10 cellular contexts compared by ENCODE assay signal in genomic region chr3:154954750-154955149, GRCh38.
DNase-seq lines count a peak whose midpoint lies in the region; ATAC-seq and TF ChIP-seq lines count a peak whose summit lies in the region.
"Had no signal": no experiment of that assay in that cellular context is flagged by ENCODE, and none has a peak within 500 bp of the region (broad histone marks: within the 10 kb centered on the region; RNA-seq: fewer than 3 reads in every experiment).

No MANE protein-coding gene starts in this region.

- intact Hi-C loops in PC-3 (cut with micrococcal nuclease) (loop anchor here (1.0 to 5.0 kb wide), 2 partner anchors 197 to 369 kb away; no protein-coding TSS in a partner anchor), testis (cut with DNase I; ENCODE audit: low total_unique reads) (no loop called here)

- H3K9me3 ChIP-seq in PC-3 (ENCODE audit: low read length) = peaks cover 7% of the 10 kb centered on the region; the same call in 1 of the 2 replicates
- H3K9me3 ChIP-seq in testis = no peaks in the 10 kb centered on the region
- H3K9me3 ChIP-seq: A549 had no signal

- H3K9me2 ChIP-seq in PC-3 (replicated peaks; ENCODE audit: low read length) = no peaks in the 10 kb centered on the region

- BruUV-seq in PC-3 (replicated peaks; lab: Mats Ljungman, UMichigan) = no TSS peak

- H3F3A ChIP-seq in PC-3 (ENCODE audit: low read length, unreplicated experiment) = no peaks in the 10 kb centered on the region

- no peak overlapping the region for H3K9ac ChIP-seq in PC-3 (ENCODE audit: low read length)

- 35 to 38% methylated on average over 1 of the region's 1 CpG for WGBS in testis, 2 donors

- no peak overlapping the region for H3K27ac ChIP-seq in PC-3 (ENCODE audit: low read length)
- no peak overlapping the region for H3K27ac ChIP-seq in testis
- H3K27ac ChIP-seq: A549 had no signal

- no peaks in the 10 kb centered on the region for H3K27me3 ChIP-seq in PC-3 (ENCODE audit: low read length)
- H3K27me3 ChIP-seq in testis = no peaks in the 10 kb centered on the region

- DNase-seq in DMS53 (lab: John Stamatoyannopoulos, UW) (peak; percentile 29), DMS53 treated with DMSO at 0.1 percent for 48 hours (lab: John Stamatoyannopoulos, UW; ENCODE audit: unreplicated experiment) (no peak), PC-3 (peak; percentile 46), foreskin fibroblast (peak in 1 of 2 donors; percentile 74), testis (no peak), SHP77 treated with DMSO at 0.1 percent for 48 hours (lab: John Stamatoyannopoulos, UW) (no peak)
- DNase-seq: glutamatergic neuron had no signal

- ATAC-seq in PC-3 (peak; percentile 49), GM21515 (IDR thresholded peaks at IDR 0.05; ENCODE audit: unreplicated experiment) (no peak), GM18909 (IDR thresholded peaks at IDR 0.05; ENCODE audit: poor library complexity, unreplicated experiment) (no peak)

- TF ChIP-seq CTCF in PC-3 (conservative IDR thresholded peaks at IDR 0.05; ENCODE audit: low read depth, low read length) (peak; percentile 60), foreskin fibroblast (IDR thresholded peaks at IDR 0.05; ENCODE audit: low read depth, low read length) (peak; percentile 32), testis (IDR thresholded peaks at IDR 0.05) (peak in 2 of 3 experiments; percentile 14 to 21)

- H3K4me1 ChIP-seq in PC-3 (ENCODE audit: insufficient read depth, low read length) (no peaks in the 10 kb centered on the region), testis (no peaks in the 10 kb centered on the region)
- H3K4me1 ChIP-seq: A549 had no signal

- CTCF ChIA-PET in PC-3 (lab: Charles Lee) = no interaction called here

- no peaks in the 10 kb centered on the region for H3K79me2 ChIP-seq in PC-3 (ENCODE audit: low read length)

- H3K36me3 ChIP-seq in PC-3 (ENCODE audit: low read depth, low read length) (no peaks in the 10 kb centered on the region), testis (ENCODE audit: low read depth, missing control alignments) (no peaks in the 10 kb centered on the region)

- no peak for TF ChIP-seq POLR2A in testis (IDR thresholded peaks at IDR 0.05)

- no peaks in the 10 kb centered on the region for H4K20me1 ChIP-seq in PC-3 (ENCODE audit: low read length)

- H3K4me2 ChIP-seq in PC-3 (ENCODE audit: low read length) = no peak overlapping the region
- H3K4me2 ChIP-seq: A549 had no signal

- POLR2A ChIA-PET in PC-3 (lab: Charles Lee; ENCODE audit: unreplicated experiment) = no interaction called here

- H3K4me3 ChIP-seq in PC-3 (ENCODE audit: low read length) (no peak overlapping the region), foreskin fibroblast (ENCODE audit: low read depth in 1 of 2, low read length in 2 of 2) (no peak overlapping the region), testis (no peak overlapping the region)
- H3K4me3 ChIP-seq: A549 had no signal

- H2AFZ ChIP-seq in PC-3 (ENCODE audit: low read length) = no peak overlapping the region

Comparison
In these comparisons a context has a peak if more than half of its experiments do, and no peak if none do; other contexts are left out.
1. DNase-seq: peak in DMS53 (single experiment) and PC-3 (single experiment); none in DMS53 treated with DMSO at 0.1 percent for 48 hours (single experiment), testis (single experiment) and SHP77 treated with DMSO at 0.1 percent for 48 hours (single experiment).
2. Peak in every context shown above with its lines, with median percentiles within 50 percentile points of each other: CTCF ChIP-seq.